ENCODE assay signal across 2 cellular contexts in the genomic region with DNA sequence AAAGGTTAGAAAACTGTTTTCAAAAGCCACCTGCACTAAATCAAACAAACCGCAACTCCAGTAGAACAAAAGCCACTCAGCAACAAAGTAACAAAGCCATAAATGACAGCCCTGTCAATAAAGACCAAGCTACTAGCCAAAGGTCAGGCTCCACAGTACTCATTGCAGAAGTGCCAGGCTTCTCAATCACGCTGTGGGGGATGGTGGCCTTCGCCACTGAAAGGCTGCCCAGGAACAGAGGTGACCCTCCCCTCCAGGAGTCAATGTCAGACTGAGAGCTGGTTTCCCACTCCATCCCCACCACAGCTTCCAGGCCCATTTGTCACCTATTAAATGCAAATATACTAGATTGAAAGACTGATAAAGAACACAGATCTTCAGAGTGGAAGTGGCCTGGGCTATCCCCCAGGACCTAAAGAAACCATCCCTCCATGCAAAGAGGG.
TF ChIP-seq lines count a peak whose summit lies in the region.

No MANE protein-coding gene starts in this region.

TF ChIP-seq in A549, 52 proteins besides CTCF, POLR2A, EP300 and RAD21 (continued from another document):
- TF ChIP-seq HOXA7 (CRISPR knock-in tag; IDR thresholded peaks at IDR 0.05) (no peak), NPAS2 (CRISPR knock-in tag; IDR thresholded peaks at IDR 0.05; ENCODE audit: borderline replicate concordance) (no peak), JUN (IDR thresholded peaks at IDR 0.05) (no peak), EHMT2 (IDR thresholded peaks at IDR 0.05; ENCODE audit: low read depth) (no peak), MAFK (IDR thresholded peaks at IDR 0.05; ENCODE audit: partially characterized antibody) (no peak), RFX5 (IDR thresholded peaks at IDR 0.05) (no peak), CBX8 (IDR thresholded peaks at IDR 0.05) (no peak), TP53 (CRISPR knock-in tag; IDR thresholded peaks at IDR 0.05) (no peak), FOXS1 (CRISPR knock-in tag; IDR thresholded peaks at IDR 0.05) (no peak), KDM5A (IDR thresholded peaks at IDR 0.05) (no peak), CHD4 (IDR thresholded peaks at IDR 0.05; ENCODE audit: borderline replicate concordance) (no peak), CHD2 (IDR thresholded peaks at IDR 0.05; ENCODE audit: low read length, partially characterized antibody) (no peak), ZSCAN20 (CRISPR knock-in tag; IDR thresholded peaks at IDR 0.05) (no peak)

TF ChIP-seq in HepG2, 621 proteins besides CTCF, POLR2A, EP300 and RAD21 (continued from another document and continues in another):
- TF ChIP-seq TEAD3 (CRISPR knock-in tag; optimal IDR thresholded peaks at IDR 0.05; ENCODE audit: borderline replicate concordance) = peak; percentile 83
- 0 out of 2 replicates have a peak, but pooled peaks have one; percentile 45 for TF ChIP-seq NR2C2 (CRISPR knock-in tag; IDR thresholded peaks at IDR 0.05; ENCODE audit: borderline replicate concordance)
- 0 out of 2 replicates have a peak, but pooled peaks have one; percentile 38 for TF ChIP-seq ETV6 (CRISPR knock-in tag; conservative IDR thresholded peaks at IDR 0.05)
- TF ChIP-seq ZNF296 (CRISPR knock-in tag; conservative IDR thresholded peaks at IDR 0.05) = no peak
- 0 out of 2 replicates have a peak, but pooled peaks have one; percentile 20 for TF ChIP-seq SMARCE1 (IDR thresholded peaks at IDR 0.05; ENCODE audit: borderline replicate concordance)
- TF ChIP-seq ZKSCAN8 (CRISPR knock-in tag; IDR thresholded peaks at IDR 0.05; ENCODE audit: borderline replicate concordance) = peak; percentile 82; the same call in 1 of the 2 replicates
- TF ChIP-seq KAT8 (CRISPR knock-in tag; IDR thresholded peaks at IDR 0.05) = peak; percentile 37; the same call in 1 of the 2 replicates
- peak; percentile 87 for TF ChIP-seq FOXA1 (IDR thresholded peaks at IDR 0.05)
- peak; percentile 95 for TF ChIP-seq FOXA1 (CRISPR knock-in tag; IDR thresholded peaks at IDR 0.05)
- no peak for TF ChIP-seq ZNF224 (CRISPR knock-in tag; IDR thresholded peaks at IDR 0.05)
- no peak for TF ChIP-seq ELF4 (CRISPR knock-in tag; IDR thresholded peaks at IDR 0.05; ENCODE audit: borderline replicate concordance)
- TF ChIP-seq ZMYM4 (CRISPR knock-in tag; IDR thresholded peaks at IDR 0.05) = peak; percentile 78
- TF ChIP-seq ONECUT2 (CRISPR knock-in tag; IDR thresholded peaks at IDR 0.05) = peak; percentile 75
- 0 out of 2 replicates have a peak, but pooled peaks have one; percentile 13 for TF ChIP-seq CREB1 (IDR thresholded peaks at IDR 0.05)
- peak; percentile 50; the same call in 1 of the 2 replicates for TF ChIP-seq CREB1 (CRISPR knock-in tag; IDR thresholded peaks at IDR 0.05)
- TF ChIP-seq ZSCAN25 (CRISPR knock-in tag; IDR thresholded peaks at IDR 0.05) = 0 out of 2 replicates have a peak, but pooled peaks have one; percentile 21
- no peak for TF ChIP-seq ZNF83 (CRISPR knock-in tag; IDR thresholded peaks at IDR 0.05; ENCODE audit: borderline replicate concordance)
- peak; percentile 79 for TF ChIP-seq JUN (CRISPR knock-in tag; IDR thresholded peaks at IDR 0.05)
- 0 out of 2 replicates have a peak, but pooled peaks have one; percentile 11 for TF ChIP-seq GABPB1 (CRISPR knock-in tag; IDR thresholded peaks at IDR 0.05)
- no peak for TF ChIP-seq ZNF816 (CRISPR knock-in tag; IDR thresholded peaks at IDR 0.05; ENCODE audit: borderline replicate concordance)
- TF ChIP-seq ZNF570 (CRISPR knock-in tag; IDR thresholded peaks at IDR 0.05; ENCODE audit: borderline replicate concordance) = no peak
- TF ChIP-seq PCBP2 (optimal IDR thresholded peaks at IDR 0.05; ENCODE audit: low read depth, low read length, poor library complexity, severe bottlenecking) = no peak
- peak; percentile 30; the same call in 1 of the 2 replicates for TF ChIP-seq ZFX (CRISPR knock-in tag; IDR thresholded peaks at IDR 0.05; ENCODE audit: low read depth)
- TF ChIP-seq POGZ (CRISPR knock-in tag; IDR thresholded peaks at IDR 0.05) = peak; percentile 44; the same call in 1 of the 2 replicates
- no peak for TF ChIP-seq KLF6 (CRISPR knock-in tag; IDR thresholded peaks at IDR 0.05)
- TF ChIP-seq PHF21A (CRISPR knock-in tag; IDR thresholded peaks at IDR 0.05) = peak; percentile 83
- TF ChIP-seq, protein P1, sequence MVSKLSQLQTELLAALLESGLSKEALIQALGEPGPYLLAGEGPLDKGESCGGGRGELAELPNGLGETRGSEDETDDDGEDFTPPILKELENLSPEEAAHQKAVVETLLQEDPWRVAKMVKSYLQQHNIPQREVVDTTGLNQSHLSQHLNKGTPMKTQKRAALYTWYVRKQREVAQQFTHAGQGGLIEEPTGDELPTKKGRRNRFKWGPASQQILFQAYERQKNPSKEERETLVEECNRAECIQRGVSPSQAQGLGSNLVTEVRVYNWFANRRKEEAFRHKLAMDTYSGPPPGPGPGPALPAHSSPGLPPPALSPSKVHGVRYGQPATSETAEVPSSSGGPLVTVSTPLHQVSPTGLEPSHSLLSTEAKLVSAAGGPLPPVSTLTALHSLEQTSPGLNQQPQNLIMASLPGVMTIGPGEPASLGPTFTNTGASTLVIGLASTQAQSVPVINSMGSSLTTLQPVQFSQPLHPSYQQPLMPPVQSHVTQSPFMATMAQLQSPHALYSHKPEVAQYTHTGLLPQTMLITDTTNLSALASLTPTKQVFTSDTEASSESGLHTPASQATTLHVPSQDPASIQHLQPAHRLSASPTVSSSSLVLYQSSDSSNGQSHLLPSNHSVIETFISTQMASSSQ (IDR thresholded peaks at IDR 0.05; ENCODE audit: low read depth) = peak; percentile 53
- TF ChIP-seq, protein P1 (CRISPR knock-in tag; IDR thresholded peaks at IDR 0.05; ENCODE audit: borderline replicate concordance) = peak; percentile 61; the same call in 1 of the 2 replicates
- TF ChIP-seq, protein P2, sequence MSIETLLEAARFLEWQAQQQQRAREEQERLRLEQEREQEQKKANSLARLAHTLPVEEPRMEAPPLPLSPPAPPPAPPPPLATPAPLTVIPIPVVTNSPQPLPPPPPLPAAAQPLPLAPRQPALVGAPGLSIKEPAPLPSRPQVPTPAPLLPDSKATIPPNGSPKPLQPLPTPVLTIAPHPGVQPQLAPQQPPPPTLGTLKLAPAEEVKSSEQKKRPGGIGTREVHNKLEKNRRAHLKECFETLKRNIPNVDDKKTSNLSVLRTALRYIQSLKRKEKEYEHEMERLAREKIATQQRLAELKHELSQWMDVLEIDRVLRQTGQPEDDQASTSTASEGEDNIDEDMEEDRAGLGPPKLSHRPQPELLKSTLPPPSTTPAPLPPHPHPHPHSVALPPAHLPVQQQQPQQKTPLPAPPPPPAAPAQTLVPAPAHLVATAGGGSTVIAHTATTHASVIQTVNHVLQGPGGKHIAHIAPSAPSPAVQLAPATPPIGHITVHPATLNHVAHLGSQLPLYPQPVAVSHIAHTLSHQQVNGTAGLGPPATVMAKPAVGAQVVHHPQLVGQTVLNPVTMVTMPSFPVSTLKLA (IDR thresholded peaks at IDR 0.05) = 0 out of 2 replicates have a peak, but pooled peaks have one; percentile 8
- peak; percentile 36; the same call in 1 of the 2 replicates for TF ChIP-seq GFI1 (CRISPR knock-in tag; IDR thresholded peaks at IDR 0.05; ENCODE audit: borderline replicate concordance)
- peak; percentile 91 for TF ChIP-seq ZNF264 (CRISPR knock-in tag; IDR thresholded peaks at IDR 0.05)
- TF ChIP-seq ZNF441 (CRISPR knock-in tag; IDR thresholded peaks at IDR 0.05; ENCODE audit: borderline replicate concordance) = peak; percentile 26; the same call in 1 of the 2 replicates
- TF ChIP-seq MXI1 (IDR thresholded peaks at IDR 0.05; ENCODE audit: borderline replicate concordance, low read depth, low read length) = peak; percentile 50; the same call in 1 of the 3 replicates
- TF ChIP-seq SP5 (CRISPR knock-in tag; IDR thresholded peaks at IDR 0.05; ENCODE audit: borderline replicate concordance, low read depth) = peak; percentile 53; the same call in 1 of the 2 replicates
- 0 out of 2 replicates have a peak, but pooled peaks have one; percentile 45 for TF ChIP-seq ZNF12 (CRISPR knock-in tag; IDR thresholded peaks at IDR 0.05)
- peak; percentile 100 for TF ChIP-seq MEIS2 (CRISPR knock-in tag; IDR thresholded peaks at IDR 0.05)
- TF ChIP-seq SOX5 (CRISPR knock-in tag; IDR thresholded peaks at IDR 0.05; ENCODE audit: borderline replicate concordance) = peak; percentile 100
- TF ChIP-seq SALL2 (CRISPR knock-in tag; IDR thresholded peaks at IDR 0.05) = peak; percentile 61; the same call in 1 of the 2 replicates
- no peak for TF ChIP-seq MTF1 (CRISPR knock-in tag; IDR thresholded peaks at IDR 0.05)
- TF ChIP-seq, protein P3, sequence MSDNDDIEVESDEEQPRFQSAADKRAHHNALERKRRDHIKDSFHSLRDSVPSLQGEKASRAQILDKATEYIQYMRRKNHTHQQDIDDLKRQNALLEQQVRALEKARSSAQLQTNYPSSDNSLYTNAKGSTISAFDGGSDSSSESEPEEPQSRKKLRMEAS (IDR thresholded peaks at IDR 0.05) = peak; percentile 61
- TF ChIP-seq ZNF350 (CRISPR knock-in tag; IDR thresholded peaks at IDR 0.05; ENCODE audit: borderline replicate concordance, low read depth) = peak; percentile 55; the same call in 1 of the 2 replicates
- TF ChIP-seq, protein P4, sequence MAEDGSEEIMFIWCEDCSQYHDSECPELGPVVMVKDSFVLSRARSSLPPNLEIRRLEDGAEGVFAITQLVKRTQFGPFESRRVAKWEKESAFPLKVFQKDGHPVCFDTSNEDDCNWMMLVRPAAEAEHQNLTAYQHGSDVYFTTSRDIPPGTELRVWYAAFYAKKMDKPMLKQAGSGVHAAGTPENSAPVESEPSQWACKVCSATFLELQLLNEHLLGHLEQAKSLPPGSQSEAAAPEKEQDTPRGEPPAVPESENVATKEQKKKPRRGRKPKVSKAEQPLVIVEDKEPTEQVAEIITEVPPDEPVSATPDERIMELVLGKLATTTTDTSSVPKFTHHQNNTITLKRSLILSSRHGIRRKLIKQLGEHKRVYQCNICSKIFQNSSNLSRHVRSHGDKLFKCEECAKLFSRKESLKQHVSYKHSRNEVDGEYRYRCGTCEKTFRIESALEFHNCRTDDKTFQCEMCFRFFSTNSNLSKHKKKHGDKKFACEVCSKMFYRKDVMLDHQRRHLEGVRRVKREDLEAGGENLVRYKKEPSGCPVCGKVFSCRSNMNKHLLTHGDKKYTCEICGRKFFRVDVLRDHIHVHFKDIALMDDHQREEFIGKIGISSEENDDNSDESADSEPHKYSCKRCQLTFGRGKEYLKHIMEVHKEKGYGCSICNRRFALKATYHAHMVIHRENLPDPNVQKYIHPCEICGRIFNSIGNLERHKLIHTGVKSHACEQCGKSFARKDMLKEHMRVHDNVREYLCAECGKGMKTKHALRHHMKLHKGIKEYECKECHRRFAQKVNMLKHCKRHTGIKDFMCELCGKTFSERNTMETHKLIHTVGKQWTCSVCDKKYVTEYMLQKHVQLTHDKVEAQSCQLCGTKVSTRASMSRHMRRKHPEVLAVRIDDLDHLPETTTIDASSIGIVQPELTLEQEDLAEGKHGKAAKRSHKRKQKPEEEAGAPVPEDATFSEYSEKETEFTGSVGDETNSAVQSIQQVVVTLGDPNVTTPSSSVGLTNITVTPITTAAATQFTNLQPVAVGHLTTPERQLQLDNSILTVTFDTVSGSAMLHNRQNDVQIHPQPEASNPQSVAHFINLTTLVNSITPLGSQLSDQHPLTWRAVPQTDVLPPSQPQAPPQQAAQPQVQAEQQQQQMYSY (CRISPR knock-in tag; IDR thresholded peaks at IDR 0.05) = no peak; the same call in 1 of the 2 replicates
- TF ChIP-seq NFYC (CRISPR knock-in tag; IDR thresholded peaks at IDR 0.05) = 0 out of 2 replicates have a peak, but pooled peaks have one; percentile 11
- TF ChIP-seq TSC22D2 (CRISPR knock-in tag; IDR thresholded peaks at IDR 0.05; ENCODE audit: borderline replicate concordance) = no peak
- TF ChIP-seq HOXA5 (CRISPR knock-in tag; IDR thresholded peaks at IDR 0.05) = 0 out of 2 replicates have a peak, but pooled peaks have one; percentile 87
- TF ChIP-seq TGIF2 (CRISPR knock-in tag; IDR thresholded peaks at IDR 0.05) = 0 out of 2 replicates have a peak, but pooled peaks have one; percentile 80
- TF ChIP-seq, protein P5, sequence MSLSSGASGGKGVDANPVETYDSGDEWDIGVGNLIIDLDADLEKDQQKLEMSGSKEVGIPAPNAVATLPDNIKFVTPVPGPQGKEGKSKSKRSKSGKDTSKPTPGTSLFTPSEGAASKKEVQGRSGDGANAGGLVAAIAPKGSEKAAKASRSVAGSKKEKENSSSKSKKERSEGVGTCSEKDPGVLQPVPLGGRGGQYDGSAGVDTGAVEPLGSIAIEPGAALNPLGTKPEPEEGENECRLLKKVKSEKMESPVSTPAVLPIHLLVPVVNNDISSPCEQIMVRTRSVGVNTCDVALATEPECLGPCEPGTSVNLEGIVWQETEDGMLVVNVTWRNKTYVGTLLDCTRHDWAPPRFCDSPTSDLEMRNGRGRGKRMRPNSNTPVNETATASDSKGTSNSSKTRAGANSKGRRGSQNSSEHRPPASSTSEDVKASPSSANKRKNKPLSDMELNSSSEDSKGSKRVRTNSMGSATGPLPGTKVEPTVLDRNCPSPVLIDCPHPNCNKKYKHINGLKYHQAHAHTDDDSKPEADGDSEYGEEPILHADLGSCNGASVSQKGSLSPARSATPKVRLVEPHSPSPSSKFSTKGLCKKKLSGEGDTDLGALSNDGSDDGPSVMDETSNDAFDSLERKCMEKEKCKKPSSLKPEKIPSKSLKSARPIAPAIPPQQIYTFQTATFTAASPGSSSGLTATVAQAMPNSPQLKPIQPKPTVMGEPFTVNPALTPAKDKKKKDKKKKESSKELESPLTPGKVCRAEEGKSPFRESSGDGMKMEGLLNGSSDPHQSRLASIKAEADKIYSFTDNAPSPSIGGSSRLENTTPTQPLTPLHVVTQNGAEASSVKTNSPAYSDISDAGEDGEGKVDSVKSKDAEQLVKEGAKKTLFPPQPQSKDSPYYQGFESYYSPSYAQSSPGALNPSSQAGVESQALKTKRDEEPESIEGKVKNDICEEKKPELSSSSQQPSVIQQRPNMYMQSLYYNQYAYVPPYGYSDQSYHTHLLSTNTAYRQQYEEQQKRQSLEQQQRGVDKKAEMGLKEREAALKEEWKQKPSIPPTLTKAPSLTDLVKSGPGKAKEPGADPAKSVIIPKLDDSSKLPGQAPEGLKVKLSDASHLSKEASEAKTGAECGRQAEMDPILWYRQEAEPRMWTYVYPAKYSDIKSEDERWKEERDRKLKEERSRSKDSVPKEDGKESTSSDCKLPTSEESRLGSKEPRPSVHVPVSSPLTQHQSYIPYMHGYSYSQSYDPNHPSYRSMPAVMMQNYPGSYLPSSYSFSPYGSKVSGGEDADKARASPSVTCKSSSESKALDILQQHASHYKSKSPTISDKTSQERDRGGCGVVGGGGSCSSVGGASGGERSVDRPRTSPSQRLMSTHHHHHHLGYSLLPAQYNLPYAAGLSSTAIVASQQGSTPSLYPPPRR (CRISPR knock-in tag; IDR thresholded peaks at IDR 0.05; ENCODE audit: borderline replicate concordance) = peak; percentile 89; the same call in 1 of the 2 replicates
- TF ChIP-seq PHF8 (CRISPR knock-in tag; IDR thresholded peaks at IDR 0.05) = no peak
- TF ChIP-seq RBM39 (IDR thresholded peaks at IDR 0.05; ENCODE audit: low read depth, low read length, poor library complexity, severe bottlenecking) = no peak
